9 cellular contexts compared by ENCODE assay signal in genomic region chr12:62785941-62786559, GRCh38.
A peak's percentile ranks its signal among the peaks of the same experiment; 100 is the strongest.
DNase-seq lines count a peak whose midpoint lies in the region; ATAC-seq and TF ChIP-seq lines count a peak whose summit lies in the region.
"Had no signal": no experiment of that assay in that cellular context is flagged by ENCODE, and none has a peak within 500 bp of the region (broad histone marks: within the 10 kb centered on the region; RNA-seq: fewer than 3 reads in every experiment).

No MANE protein-coding gene starts in this region.

- POLR2A ChIA-PET in naive thymus-derived CD4-positive, alpha-beta T cell (lab: Charles Lee), result no interaction called here

- peak; percentile 84 for DNase-seq in ELF-1 (ENCODE audit: low read depth, low spot score)
- peak; percentile 99 for DNase-seq in NCI-H226
- no peak for DNase-seq in colonic mucosa
- peak in 1 of 9 donors; percentile 2 for DNase-seq in naive thymus-derived CD4-positive, alpha-beta T cell
- DNase-seq in KG1 (lab: John Stamatoyannopoulos, UW), result no peak
- DNase-seq: natural killer cell had no signal

- H3K4me1 Mint-ChIP-seq in naive thymus-derived CD4-positive, alpha-beta T cell, result peaks cover 0 to 13% (median 7%) of the 10 kb centered on the region in 7 donors
- H3K4me1 Mint-ChIP-seq: natural killer cell had no signal

- H3K36me3 ChIP-seq in colonic mucosa, result no peaks in the 10 kb centered on the region
- no peaks in the 10 kb centered on the region for H3K36me3 ChIP-seq in naive thymus-derived CD4-positive, alpha-beta T cell (ENCODE audit: control insufficient read depth in 2 of 3, insufficient read depth in 3 of 3, low read length in 3 of 3)

- peaks cover 0 to 18% (median 6%) of the 10 kb centered on the region in 5 donors for H3K27me3 Mint-ChIP-seq in naive thymus-derived CD4-positive, alpha-beta T cell

- peak overlapping the region; percentile 13 for H3K27ac ChIP-seq in colonic mucosa
- no peak overlapping the region for H3K27ac ChIP-seq in naive thymus-derived CD4-positive, alpha-beta T cell (ENCODE audit: low read depth, low read length)

- intact Hi-C loops in colonic mucosa (cut with DNase I), result no loop called here
- intact Hi-C loops in naive thymus-derived CD4-positive, alpha-beta T cell (cut with micrococcal nuclease), result no loop called here

- H3K27ac Mint-ChIP-seq in naive thymus-derived CD4-positive, alpha-beta T cell, result peak overlapping the region in 1 of 9 donors; percentile 60
- H3K27ac Mint-ChIP-seq: natural killer cell had no signal

- no peak overlapping the region for H3K4me3 ChIP-seq in colonic mucosa
- H3K4me3 ChIP-seq in naive thymus-derived CD4-positive, alpha-beta T cell (ENCODE audit: low read length), result no peak overlapping the region

- H3K4me3 Mint-ChIP-seq in naive thymus-derived CD4-positive, alpha-beta T cell, result no peak overlapping the region
- H3K4me3 Mint-ChIP-seq: natural killer cell had no signal

- H3K9ac ChIP-seq in colonic mucosa (ENCODE audit: low read depth in 2 of 2, low read length in 2 of 2), result peak overlapping the region in 1 of 2 donors; percentile 12

- H3K9me3 ChIP-seq in colonic mucosa, result no peaks in the 10 kb centered on the region
- H3K9me3 ChIP-seq in naive thymus-derived CD4-positive, alpha-beta T cell (ENCODE audit: control insufficient read depth in 2 of 3, low read length in 3 of 3), result no peaks in the 10 kb centered on the region

- H3K4me1 ChIP-seq in colonic mucosa, result no peaks in the 10 kb centered on the region
- H3K4me1 ChIP-seq in naive thymus-derived CD4-positive, alpha-beta T cell (ENCODE audit: control insufficient read depth in 2 of 2, insufficient read depth in 2 of 2, low read length in 2 of 2), result no peaks in the 10 kb centered on the region

- H3K36me3 Mint-ChIP-seq in naive thymus-derived CD4-positive, alpha-beta T cell, result no peaks in the 10 kb centered on the region
- H3K36me3 Mint-ChIP-seq: natural killer cell had no signal

- TF ChIP-seq CTCF in colonic mucosa (IDR thresholded peaks at IDR 0.05), result no peak

- H3K27me3 ChIP-seq in colonic mucosa, result no peaks in the 10 kb centered on the region
- H3K27me3 ChIP-seq in naive thymus-derived CD4-positive, alpha-beta T cell (ENCODE audit: control insufficient read depth in 2 of 2, insufficient read depth in 2 of 2, low read length in 2 of 2), result no peaks in the 10 kb centered on the region

- no peaks in the 10 kb centered on the region for H3K9me3 Mint-ChIP-seq in naive thymus-derived CD4-positive, alpha-beta T cell
- H3K9me3 Mint-ChIP-seq: natural killer cell had no signal

- CTCF ChIA-PET in naive thymus-derived CD4-positive, alpha-beta T cell (lab: Charles Lee), result interaction anchor here (2.3 kb wide), 1 partner anchor 8 kb away, joined by 8 read pairs; no protein-coding TSS in a partner anchor

- peak; percentile 65 for ATAC-seq in naive thymus-derived CD4-positive, alpha-beta T cell
- no peak for ATAC-seq in GM21515 (IDR thresholded peaks at IDR 0.05; ENCODE audit: unreplicated experiment)
- no peak for ATAC-seq in HG02642 (IDR thresholded peaks at IDR 0.05; ENCODE audit: poor library complexity, unreplicated experiment)
- no peak for ATAC-seq in GM19035 (IDR thresholded peaks at IDR 0.05; ENCODE audit: unreplicated experiment)

Comparison
In these comparisons a context has a peak if more than half of its experiments do, and no peak if none do; other contexts are left out.
1. DNase-seq: peak in ELF-1 (single experiment) and NCI-H226 (single experiment); none in colonic mucosa (single experiment) and KG1 (single experiment).